In genomic region chr3:54125317-54125716, GRCh38 we compare ENCODE assay signal across 27 cellular contexts. TPM values are rescaled to one million over a fixed set of nuclear protein-coding genes. Genes with fewer than 3 reads are reported as not detected.
A peak's percentile ranks its signal among the peaks of the same experiment; 100 is the strongest.
DNase-seq lines count a peak whose midpoint lies in the region; ATAC-seq, FAIRE-seq and TF ChIP-seq lines count a peak whose summit lies in the region.
"Had no signal": no experiment of that assay in that cellular context is flagged by ENCODE, and none has a peak within 500 bp of the region (broad histone marks: within the 10 kb centered on the region; RNA-seq: fewer than 3 reads in every experiment).

No MANE protein-coding gene starts in this region.

- H4K20me1 ChIP-seq in SK-N-SH (ENCODE audit: insufficient read depth) = no peaks in the 10 kb centered on the region

- no peaks in the 10 kb centered on the region for H3K9me3 Mint-ChIP-seq in stimulated activated memory B cell treated with anti-CD40 and anti-IgM and Interleukin-4, amounts not matched to agents 10 μg/mL and 1 μg/mL and 100 μg/mL, for 72 hours

- H3K36me3 Mint-ChIP-seq in stimulated activated memory B cell treated with anti-CD40 and anti-IgM and Interleukin-4, amounts not matched to agents 10 μg/mL and 1 μg/mL and 100 μg/mL, for 72 hours = no peaks in the 10 kb centered on the region
- H3K36me3 Mint-ChIP-seq: CD4-positive, alpha-beta memory T cell had no signal

- H3K36me3 ChIP-seq in BE2C = no peaks in the 10 kb centered on the region; the same call in 1 of the 2 replicates
- no peaks in the 10 kb centered on the region for H3K36me3 ChIP-seq in SK-N-SH (replicated peaks in 1 of 2; ENCODE audit: control insufficient read depth in 1 of 2, insufficient read depth in 2 of 2, low read length in 1 of 2)
- no peaks in the 10 kb centered on the region for H3K36me3 ChIP-seq in esophagus muscularis mucosa
- no peaks in the 10 kb centered on the region for H3K36me3 ChIP-seq in prostate gland

- POLR2A ChIA-PET in SK-N-SH (lab: Yijun Ruan, JAX) = no interaction called here

- TF ChIP-seq POLR2A in esophagus muscularis mucosa (IDR thresholded peaks at IDR 0.05; ENCODE audit: low read depth) = no peak
- no peak for TF ChIP-seq POLR2A in prostate gland (IDR thresholded peaks at IDR 0.05)

- no peak for DNase-seq in BE2C
- DNase-seq in NCI-H146 (lab: John Stamatoyannopoulos, UW) = peak; percentile 29
- DNase-seq in SK-N-SH = no peak
- peak; percentile 70 for DNase-seq in esophagus muscularis mucosa (ENCODE audit: extremely low spot score)
- DNase-seq in HTR-8/SVneo (ENCODE audit: insufficient read length, low spot score) = no peak
- no peak for DNase-seq in prostate gland (ENCODE audit: low spot score)
- DNase-seq: AML-193; C1 segment of cervical spinal cord; CD4-positive, alpha-beta memory T cell; COR-L47; GDM1; Karpas-422; MV-4-11; NCI-H1105; NCI-H1694 treated with DMSO at 0.1 percent for 48 hours; SHP77 had no signal

- no peaks in the 10 kb centered on the region for H3K9me2 ChIP-seq in SK-N-SH

- H2AFZ ChIP-seq in SK-N-SH (ENCODE audit: low read depth) = no peak overlapping the region

- H3K4me1 ChIP-seq in BE2C (no peaks in the 10 kb centered on the region), SK-N-SH (ENCODE audit: control insufficient read depth in 1 of 2, insufficient read depth in 2 of 2, low read depth in 1 of 2, low read length in 1 of 2) (peaks cover 0 to 26% of the 10 kb centered on the region in 2 experiments; a peak in 2 of 4 replicates), esophagus muscularis mucosa (peaks cover 7 to 35% (median 32%) of the 10 kb centered on the region in 4 donors), prostate gland (replicated peaks) (peaks cover 7% of the 10 kb centered on the region)

- H3K9me3 ChIP-seq in BE2C = no peaks in the 10 kb centered on the region
- no peaks in the 10 kb centered on the region for H3K9me3 ChIP-seq in SK-N-SH
- no peaks in the 10 kb centered on the region for H3K9me3 ChIP-seq in esophagus muscularis mucosa
- no peaks in the 10 kb centered on the region for H3K9me3 ChIP-seq in prostate gland

- H3K27me3 ChIP-seq in BE2C = no peaks in the 10 kb centered on the region
- H3K27me3 ChIP-seq in SK-N-SH (ENCODE audit: insufficient read depth) = peaks cover 36% of the 10 kb centered on the region
- H3K27me3 ChIP-seq in esophagus muscularis mucosa = peaks cover 0 to 24% (median 5%) of the 10 kb centered on the region in 4 donors
- H3K27me3 ChIP-seq in prostate gland (replicated peaks; ENCODE audit: insufficient read depth) = peaks cover 12% of the 10 kb centered on the region

- no peak overlapping the region for H3K4me2 ChIP-seq in SK-N-SH

- H3K27ac ChIP-seq in SK-N-SH (ENCODE audit: low read depth in 2 of 2, low read length in 1 of 2) (no peak overlapping the region), esophagus muscularis mucosa (replicated peaks in 1 of 4) (no peak overlapping the region), prostate gland (no peak overlapping the region)
- H3K27ac ChIP-seq: HL-60, RWPE1 had no signal

- H3K27ac Mint-ChIP-seq in stimulated activated memory B cell treated with anti-CD40 and anti-IgM and Interleukin-4, amounts not matched to agents 10 μg/mL and 1 μg/mL and 100 μg/mL, for 72 hours = no peak overlapping the region
- H3K27ac Mint-ChIP-seq: CD4-positive, alpha-beta memory T cell had no signal

- H3K79me2 ChIP-seq in SK-N-SH (ENCODE audit: insufficient read depth) = no peaks in the 10 kb centered on the region

- no peak overlapping the region for H3K9ac ChIP-seq in SK-N-SH

- peaks cover 12% of the 10 kb centered on the region for H3K4me1 Mint-ChIP-seq in stimulated activated memory B cell treated with anti-CD40 and anti-IgM and Interleukin-4, amounts not matched to agents 10 μg/mL and 1 μg/mL and 100 μg/mL, for 72 hours

- no peak for TF ChIP-seq EP300 in SK-N-SH (IDR thresholded peaks at IDR 0.05; ENCODE audit: borderline replicate concordance in 1 of 2, low read depth in 1 of 2, low read length in 1 of 2)
- no peak for TF ChIP-seq EP300 in esophagus muscularis mucosa (IDR thresholded peaks at IDR 0.05)

- intact Hi-C loops in esophagus muscularis mucosa (cut with DNase I) (no loop called here), prostate gland (cut with DNase I) (loop anchor here (10.0 kb wide), 2 partner anchors 181 to 1359 kb away; partner anchors contain the start of gene WNT5A)

- 16% methylated on average over 5 of the region's 5 CpGs for WGBS in SK-N-SH (ENCODE audit: low lambda C conversion rate)
- WGBS in esophagus muscularis mucosa = 79% methylated on average over 5 of the region's 5 CpGs
- WGBS in prostate gland = 60% methylated on average over 5 of the region's 5 CpGs

- no peaks in the 10 kb centered on the region for H3F3A ChIP-seq in SK-N-SH (replicated peaks; ENCODE audit: insufficient read depth)

- no peak for TF ChIP-seq RAD21 in SK-N-SH (IDR thresholded peaks at IDR 0.05; ENCODE audit: low read length)

- TF ChIP-seq CTCF in BE2C (IDR thresholded peaks at IDR 0.05; ENCODE audit: low read depth, low read length) = no peak
- TF ChIP-seq CTCF in SK-N-SH (IDR thresholded peaks at IDR 0.05) = no peak
- no peak for TF ChIP-seq CTCF in esophagus muscularis mucosa (IDR thresholded peaks at IDR 0.05)
- no peak for TF ChIP-seq CTCF in prostate gland (IDR thresholded peaks at IDR 0.05)

- H3K4me3 Mint-ChIP-seq in stimulated activated memory B cell treated with anti-CD40 and anti-IgM and Interleukin-4, amounts not matched to agents 10 μg/mL and 1 μg/mL and 100 μg/mL, for 72 hours = no peak overlapping the region
- H3K4me3 Mint-ChIP-seq: CD4-positive, alpha-beta memory T cell had no signal

- CTCF ChIA-PET in SK-N-SH (lab: Yijun Ruan, JAX) = interaction anchor here (1.1 kb wide), 1 partner anchor 187 kb away, joined by 4 read pairs; no protein-coding TSS in a partner anchor

- peak overlapping the region; percentile 69 for H3K4me3 ChIP-seq in BE2C (ENCODE audit: low read depth, low read length)
- no peak overlapping the region for H3K4me3 ChIP-seq in SK-N-SH (ENCODE audit: low read depth in 2 of 2, low read length in 1 of 2)
- no peak overlapping the region for H3K4me3 ChIP-seq in esophagus muscularis mucosa
- no peak overlapping the region for H3K4me3 ChIP-seq in prostate gland
- H3K4me3 ChIP-seq: GM12878 had no signal

- no peak for ATAC-seq in activated CD4-positive, CD25-positive, alpha-beta regulatory T cell treated with anti-CD3 and anti-CD28 coated beads, Interleukin-2, amount 50 U/mL, for 24 hours
- ATAC-seq in stimulated activated memory B cell treated with anti-CD40 and anti-IgM and Interleukin-4, amounts not matched to agents 10 μg/mL and 1 μg/mL and 100 μg/mL, for 72 hours = no peak
- ATAC-seq: GM12878, HCT116, Panc1 had no signal

- no peak for FAIRE-seq in HTR-8/SVneo (lab: Jason Lieb, UNC)
- FAIRE-seq: A204.1, GM12878 had no signal

- peaks cover 42% of the 10 kb centered on the region for H3K27me3 Mint-ChIP-seq in stimulated activated memory B cell treated with anti-CD40 and anti-IgM and Interleukin-4, amounts not matched to agents 10 μg/mL and 1 μg/mL and 100 μg/mL, for 72 hours

TF ChIP-seq in SK-N-SH, 30 proteins besides CTCF, POLR2A, EP300 and RAD21:
- TF ChIP-seq GATA2 (CRISPR knock-in tag; IDR thresholded peaks at IDR 0.05) (peak; percentile 82), IRF3 (IDR thresholded peaks at IDR 0.05; ENCODE audit: low read depth, low read length) (no peak)

RNA-seq across cellular contexts. Expression of gene CACNA2D3, which starts 3.0 kb away (rescaled TPM):
- polyA plus RNA-seq in BE2C (2012; ENCODE audit: insufficient read depth, insufficient read length, low read depth) = 11.3 TPM
- polyA plus RNA-seq in SK-N-SH (2012; rRNA removed) = 0.15 and 0.36 TPM in 2 replicates
- polyA plus RNA-seq in SK-N-SH (2012; cell fraction: cytosol; rRNA removed) = 0.12 and 0.14 TPM in 2 replicates
- 0.34 and 0.39 TPM in 2 replicates for polyA plus RNA-seq in SK-N-SH (2012; cell fraction: nucleus; rRNA removed)
- total RNA-seq in esophagus muscularis mucosa (1 to 10 TPM; 2.5 to 6.3 (median 3.9) TPM), prostate gland (1 to 10 TPM; 1.1 to 5.9 TPM)
- total RNA-seq: CD4-positive, alpha-beta memory T cell; GM12878; OCI-LY7; SK-MEL-5; T-helper 1 cell treated with Interleukin-12 subunit alpha and Interleukin-12 subunit beta and Interleukin-4 antibody, amounts not matched to agents 30 ng/mL and 1 ng/mL, for 36 hours had no signal
- polyA plus RNA-seq: CD4-positive, alpha-beta memory T cell; GM12878 had no signal

Comparison
In these comparisons a context has a peak if more than half of its experiments do, and no peak if none do; other contexts are left out.
1. DNase-seq: peak in NCI-H146 (single experiment) and esophagus muscularis mucosa (single experiment); none in BE2C (single experiment), SK-N-SH (single experiment), HTR-8/SVneo (single experiment) and prostate gland (single experiment).